In the genomic region with DNA sequence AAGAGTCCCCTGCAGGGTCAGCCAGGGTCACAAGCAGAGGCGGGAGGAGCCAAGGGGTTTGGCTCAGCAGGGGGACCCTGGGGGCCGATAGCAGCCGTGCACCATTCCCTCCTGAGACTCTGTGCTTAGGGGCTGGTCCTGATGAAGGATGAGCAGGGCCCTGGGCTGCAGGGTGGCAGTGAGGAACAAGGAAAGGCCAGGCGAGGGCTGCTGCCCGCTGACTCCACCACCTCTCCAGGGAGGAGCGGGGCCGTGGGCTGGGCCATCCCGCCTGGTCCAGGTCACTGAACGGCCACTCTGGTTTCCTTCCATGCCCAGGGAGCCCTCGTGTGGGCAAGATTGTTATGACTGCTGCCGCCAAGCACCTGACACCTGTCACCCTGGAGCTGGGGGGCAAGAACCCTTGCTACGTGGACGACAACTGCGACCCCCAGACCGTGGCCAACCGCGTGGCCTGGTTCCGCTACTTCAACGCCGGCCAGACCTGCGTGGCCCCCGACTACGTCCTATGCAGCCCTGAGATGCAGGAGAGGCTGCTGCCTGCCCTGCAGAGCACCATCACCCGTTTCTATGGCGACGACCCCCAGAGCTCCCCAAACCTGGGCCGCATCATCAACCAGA, we compare ENCODE assay signal across 11 cellular contexts. TPM values are rescaled to one million over a fixed set of nuclear protein-coding genes. Genes with fewer than 3 reads are reported as not detected.
DNase-seq lines count a peak whose midpoint lies in the region; ATAC-seq, FAIRE-seq and TF ChIP-seq lines count a peak whose summit lies in the region.
"Had no signal": no experiment of that assay in that cellular context is flagged by ENCODE, and none has a peak within 500 bp of the region (broad histone marks: within the 10 kb centered on the region; RNA-seq: fewer than 3 reads in every experiment).

No MANE protein-coding gene starts in this region.

- no peaks in the 10 kb centered on the region for H3K79me1 ChIP-seq in H9 (ENCODE audit: insufficient read depth, low read depth, low read length, poor library complexity, severe bottlenecking)

- H3K27me3 ChIP-seq in H9 (ENCODE audit: insufficient read depth, low read length) (no peaks in the 10 kb centered on the region), ascending aorta (no peaks in the 10 kb centered on the region)
- H3K27me3 ChIP-seq: esophagus muscularis mucosa had no signal

- intact Hi-C loops in kidney (cut with DNase I): no loop called here
- intact Hi-C loops in ascending aorta (cut with DNase I): no loop called here

- no peak overlapping the region for H4K91ac ChIP-seq in H9 (ENCODE audit: insufficient read length, low read depth, low read length)

- DNase-seq in A549 (ENCODE audit: low read depth in 1 of 2, low spot score in 1 of 2) (peak in 1 of 2 experiments; percentile 81), H9 (peak; percentile 67), WTC11 (ENCODE audit: low spot score) (peak; percentile 53), kidney (peak; percentile 84), ascending aorta (ENCODE audit: low spot score in 2 of 2) (no peak)
- DNase-seq: CD4-positive, CD25-positive, alpha-beta regulatory T cell; stimulated activated CD4-positive, alpha-beta T cell treated with anti-CD3 and anti-CD28 coated beads, Interleukin-4, amount 100 ng/mL, for 24 hours had no signal

- no peak overlapping the region for H4K5ac ChIP-seq in H9 (ENCODE audit: insufficient read length, low read depth, low read length)

- TF ChIP-seq EP300 in A549 (IDR thresholded peaks at IDR 0.05): no peak

- WGBS in A549 (ENCODE audit: missing lambda C conversion rate): 80% methylated on average over 18 of the region's 27 CpGs
- WGBS in H9 (ENCODE audit: extremely low coverage, insufficient read length, low lambda C conversion rate): no CpG with 5 or more reads among the region's 27 CpGs

- H2BK120ac ChIP-seq in H9 (ENCODE audit: low read depth, low read length, poor library complexity, severe bottlenecking): no peak overlapping the region

- H3K4me1 Mint-ChIP-seq in H9 (peaks cover 11 to 23% of the 10 kb centered on the region in 2 experiments), WTC11 (peaks cover 8% of the 10 kb centered on the region)
- H3K4me1 Mint-ChIP-seq: CD4-positive, CD25-positive, alpha-beta regulatory T cell had no signal

- peak; percentile 72 to 75 for TF ChIP-seq RAD21 in A549 (conservative IDR thresholded peaks at IDR 0.05 in 1 of 2, IDR thresholded peaks at IDR 0.05 in 1 of 2)

- no peak overlapping the region for H2BK15ac ChIP-seq in H9 (ENCODE audit: low read depth, low read length)

- H3K23ac ChIP-seq in H9 (ENCODE audit: insufficient read length, low read depth, low read length): no peak overlapping the region

- no peak overlapping the region for H3K18ac ChIP-seq in H9 (ENCODE audit: insufficient read length, low read depth, low read length)

- H3K36me3 Mint-ChIP-seq in H9 (ENCODE audit: insufficient read depth in 1 of 3, low read depth in 3 of 3) (peaks cover 8 to 20% (median 12%) of the 10 kb centered on the region in 3 experiments), WTC11 (no peaks in the 10 kb centered on the region)

- no peak for FAIRE-seq in A549 (lab: Jason Lieb, UNC)
- FAIRE-seq in kidney (lab: Jason Lieb, UNC): no peak

- no peak overlapping the region for H2BK5ac ChIP-seq in H9 (ENCODE audit: insufficient read length, low read length)

- no peak overlapping the region for H3K4ac ChIP-seq in H9 (ENCODE audit: low read depth, low read length)

- no peak overlapping the region for H2BK12ac ChIP-seq in H9 (ENCODE audit: insufficient read length, low read depth, low read length)

- H3K56ac ChIP-seq in H9 (ENCODE audit: insufficient read length, low read depth, low read length): no peak overlapping the region

- H3K27ac Mint-ChIP-seq in H9 (no peak overlapping the region), WTC11 (no peak overlapping the region)
- H3K27ac Mint-ChIP-seq: CD4-positive, CD25-positive, alpha-beta regulatory T cell had no signal

- H2BK20ac ChIP-seq in H9 (ENCODE audit: low read depth, low read length, poor library complexity, severe bottlenecking): no peak overlapping the region

- peak; percentile 45 for TF ChIP-seq CTCF in A549 (IDR thresholded peaks at IDR 0.05)
- peak; percentile 46; the same call in 2 of the 3 replicates for TF ChIP-seq CTCF in H9 (conservative IDR thresholded peaks at IDR 0.05)
- TF ChIP-seq CTCF in WTC11 (IDR thresholded peaks at IDR 0.05): no peak
- peak; percentile 50 for TF ChIP-seq CTCF in kidney (IDR thresholded peaks at IDR 0.05; ENCODE audit: borderline replicate concordance, extremely low read depth, insufficient read depth)
- no peak for TF ChIP-seq CTCF in ascending aorta (IDR thresholded peaks at IDR 0.05)

- peaks cover 64% of the 10 kb centered on the region for H3K4me1 ChIP-seq in A549
- no peaks in the 10 kb centered on the region; the same call in 1 of the 2 replicates for H3K4me1 ChIP-seq in H9 (ENCODE audit: insufficient read depth, low read length)
- peaks cover 0 to 2% of the 10 kb centered on the region in 2 donors for H3K4me1 ChIP-seq in kidney (ENCODE audit: control insufficient read depth in 1 of 2, insufficient read depth in 1 of 2, low read depth in 1 of 2, low read length in 2 of 2)
- H3K4me1 ChIP-seq in ascending aorta: no peaks in the 10 kb centered on the region

- H3K9me3 ChIP-seq in A549: no peaks in the 10 kb centered on the region
- H3K9me3 ChIP-seq in H9 (ENCODE audit: control insufficient read depth, low read depth, low read length): no peaks in the 10 kb centered on the region
- no peaks in the 10 kb centered on the region for H3K9me3 ChIP-seq in kidney (ENCODE audit: control insufficient read depth in 1 of 2, low read length in 2 of 2)
- H3K9me3 ChIP-seq in ascending aorta: no peaks in the 10 kb centered on the region

- H3K4me3 Mint-ChIP-seq in H9: no peak overlapping the region; a peak in 1 of 5 replicates
- no peak overlapping the region for H3K4me3 Mint-ChIP-seq in WTC11
- H3K4me3 Mint-ChIP-seq: CD4-positive, CD25-positive, alpha-beta regulatory T cell had no signal

- H4K20me1 ChIP-seq in H9 (ENCODE audit: control insufficient read depth, insufficient read depth, insufficient read length): no peaks in the 10 kb centered on the region

- no peak overlapping the region for H4K8ac ChIP-seq in H9 (replicated peaks; ENCODE audit: insufficient read length, low read depth, low read length)

- ATAC-seq in A549 (peak; percentile 53), WTC11 (peak; percentile 32), GM18907 (IDR thresholded peaks at IDR 0.05; ENCODE audit: unreplicated experiment) (no peak), GM18867 (IDR thresholded peaks at IDR 0.05; ENCODE audit: unreplicated experiment) (no peak), HG03342 (IDR thresholded peaks at IDR 0.05; ENCODE audit: unreplicated experiment) (no peak)

- no peak overlapping the region for H3K14ac ChIP-seq in H9 (ENCODE audit: insufficient read depth, low read length)

- H3K27ac ChIP-seq in A549 (peak overlapping the region; percentile 99 to 100), H9 (ENCODE audit: insufficient read length, low read depth, low read length) (no peak overlapping the region), kidney (ENCODE audit: low read depth in 2 of 2, low read length in 2 of 2) (no peak overlapping the region), ascending aorta (no peak overlapping the region)
- H3K27ac ChIP-seq: esophagus muscularis mucosa had no signal

- no peak overlapping the region for H2AFZ ChIP-seq in H9 (ENCODE audit: low read length)

- no peak overlapping the region for H3T11ph ChIP-seq in H9 (ENCODE audit: low read length)

- POLR2A ChIA-PET in A549 (lab: Yijun Ruan, JAX) (interaction anchor here (1.0 to 1.8 kb wide), 2 partner anchors 8 to 11 kb away, joined by 6 to 18 read pairs; partner anchors contain the start of gene ALDH3B1), WTC11 (lab: Charles Lee) (no interaction called here)

- H3K79me2 ChIP-seq in H9 (ENCODE audit: insufficient read depth, low read length): no peaks in the 10 kb centered on the region

- no peak overlapping the region for H2AK5ac ChIP-seq in H9 (ENCODE audit: insufficient read length, low read length)

- H3K27me3 Mint-ChIP-seq in H9 (ENCODE audit: low read depth) (no peaks in the 10 kb centered on the region), WTC11 (ENCODE audit: low read depth) (no peaks in the 10 kb centered on the region)
- H3K27me3 Mint-ChIP-seq: CD4-positive, CD25-positive, alpha-beta regulatory T cell had no signal

- H3K36me3 ChIP-seq in kidney (ENCODE audit: control insufficient read depth in 1 of 2, insufficient read depth in 2 of 2, low read length in 2 of 2): no peaks in the 10 kb centered on the region
- peaks cover 5 to 13% of the 10 kb centered on the region in 2 donors for H3K36me3 ChIP-seq in ascending aorta

- CTCF ChIA-PET in A549 (lab: Yijun Ruan, JAX) (interaction anchor here (1.0 to 12.3 kb wide), 12 partner anchors 7 to 189 kb away, joined by 3 to 204 read pairs (median 4); partner anchors contain the start of genes ALDH3B1, NDUFS8, TCIRG1 and UNC93B1), WTC11 (lab: Charles Lee) (interaction anchor here (0.6 to 2.2 kb wide), 9 partner anchors 8 to 137 kb away, joined by 3 to 11 read pairs (median 4); partner anchors contain the start of gene ALDH3B1)

- H3K23me2 ChIP-seq in H9 (ENCODE audit: insufficient read length, low read depth, low read length, poor library complexity, severe bottlenecking): no peaks in the 10 kb centered on the region

- no peaks in the 10 kb centered on the region for H3K9me3 Mint-ChIP-seq in H9
- H3K9me3 Mint-ChIP-seq in WTC11: no peaks in the 10 kb centered on the region

- H3K4me2 ChIP-seq in A549 (peak overlapping the region; percentile 41), H9 (ENCODE audit: insufficient read depth, insufficient read length, low read length) (no peak overlapping the region)

- no peak overlapping the region for H3K9ac ChIP-seq in H9 (ENCODE audit: extremely low read depth, insufficient read length, low read length)
- H3K9ac ChIP-seq in kidney (ENCODE audit: low read length in 2 of 2): no peak overlapping the region

- TF ChIP-seq POLR2A in A549 (IDR thresholded peaks at IDR 0.05; ENCODE audit: low read length): no peak

- no peak overlapping the region for H3K4me3 ChIP-seq in A549
- no peak overlapping the region for H3K4me3 ChIP-seq in kidney (ENCODE audit: low read length in 2 of 2)
- no peak overlapping the region for H3K4me3 ChIP-seq in ascending aorta
- H3K4me3 ChIP-seq: esophagus muscularis mucosa had no signal

RNA-seq across cellular contexts. Expression of gene NDUFS8, which starts 9.2 kb away (rescaled TPM):
- polyA plus RNA-seq in A549 (2011; rRNA removed) (71.0 and 73.7 TPM in 2 replicates), A549 (2017; fragmentation: RNase III; extraction: RNeasy Plus Mini Kit Qiagen cat#74134 plus additional on column Dnase treatment) (283 to 300 TPM (median 298 TPM) in 3 replicates), kidney (ENCODE audit: insufficient read depth, low read depth, low replicate concordance) (472 TPM)
- 361 and 428 TPM in 2 replicates for polyA plus RNA-seq in A549 (2012; cell fraction: cytosol; rRNA removed)
- polyA plus RNA-seq in A549 (2012; cell fraction: nucleus; rRNA removed): 379 and 494 TPM in 2 replicates
- polyA minus RNA-seq in A549 (2011; rRNA and poly(A)+ RNA removed): 93.4 and 105 TPM in 2 replicates
- total RNA-seq in H9 (2021) (213 and 214 TPM in 2 replicates), WTC11 (2021) (221 to 247 TPM (median 240 TPM) in 3 replicates), kidney (144 TPM), ascending aorta (316 TPM)

RNA-seq across cellular contexts. Expression of gene ALDH3B1, which starts 11.2 kb away (rescaled TPM):
- polyA plus RNA-seq in A549 (2011; rRNA removed) (109 and 130 TPM in 2 replicates), A549 (2017; fragmentation: RNase III; extraction: RNeasy Plus Mini Kit Qiagen cat#74134 plus additional on column Dnase treatment) (93.7 to 104 TPM (median 94.4 TPM) in 3 replicates), kidney (ENCODE audit: insufficient read depth, low read depth, low replicate concordance) (20.9 TPM)
- 155 and 214 TPM in 2 replicates for polyA plus RNA-seq in A549 (2012; cell fraction: cytosol; rRNA removed)
- 236 and 305 TPM in 2 replicates for polyA plus RNA-seq in A549 (2012; cell fraction: nucleus; rRNA removed)
- 46.0 and 65.0 TPM in 2 replicates for polyA minus RNA-seq in A549 (2011; rRNA and poly(A)+ RNA removed)
- total RNA-seq in H9 (2021) (not detected in 2 replicates), WTC11 (2021) (0.30 to 0.53 TPM (median 0.46 TPM) in 3 replicates), kidney (42.7 TPM), ascending aorta (42.8 TPM)
- total RNA-seq: CD4-positive, CD25-positive, alpha-beta regulatory T cell had no signal
- polyA plus RNA-seq: CD4-positive, CD25-positive, alpha-beta regulatory T cell had no signal

RNA-seq across cellular contexts. Expression of gene UNC93B1, which starts 17.4 kb away (rescaled TPM):
- polyA plus RNA-seq in A549 (2011; rRNA removed): 49.4 and 55.5 TPM in 2 replicates
- 69.3 and 103 TPM in 2 replicates for polyA plus RNA-seq in A549 (2012; cell fraction: cytosol; rRNA removed)
- polyA plus RNA-seq in A549 (2012; cell fraction: nucleus; rRNA removed): 270 and 373 TPM in 2 replicates
- polyA plus RNA-seq in A549 (2017; fragmentation: RNase III; extraction: RNeasy Plus Mini Kit Qiagen cat#74134 plus additional on column Dnase treatment): 43.7 to 51.2 TPM (median 47.1 TPM) in 3 replicates
- 103 and 125 TPM in 2 replicates for polyA minus RNA-seq in A549 (2011; rRNA and poly(A)+ RNA removed)
- 21.7 and 23.3 TPM in 2 replicates for total RNA-seq in H9 (2021)
- total RNA-seq in WTC11 (2021): 27.7 to 29.7 TPM (median 27.9 TPM) in 3 replicates
- 67.9 TPM for total RNA-seq in kidney
- polyA plus RNA-seq in kidney (ENCODE audit: insufficient read depth, low read depth, low replicate concordance): 21.3 TPM
- total RNA-seq in ascending aorta: 74.7 TPM

RNA-seq across cellular contexts. Expression of gene TCIRG1, which starts 17.5 kb away (rescaled TPM):
- 36.3 and 49.4 TPM in 2 replicates for polyA plus RNA-seq in A549 (2011; rRNA removed)
- polyA plus RNA-seq in A549 (2012; cell fraction: cytosol; rRNA removed): 99.5 and 132 TPM in 2 replicates
- polyA plus RNA-seq in A549 (2012; cell fraction: nucleus; rRNA removed): 1,336 and 1,871 TPM in 2 replicates
- 94.9 to 120 TPM (median 115 TPM) in 3 replicates for polyA plus RNA-seq in A549 (2017; fragmentation: RNase III; extraction: RNeasy Plus Mini Kit Qiagen cat#74134 plus additional on column Dnase treatment)
- polyA minus RNA-seq in A549 (2011; rRNA and poly(A)+ RNA removed): 33.0 and 50.4 TPM in 2 replicates
- 24.4 and 27.1 TPM in 2 replicates for total RNA-seq in H9 (2021)
- total RNA-seq in WTC11 (2021): 50.7 to 51.7 TPM (median 51.1 TPM) in 3 replicates
- 97.1 TPM for total RNA-seq in kidney
- polyA plus RNA-seq in kidney (ENCODE audit: insufficient read depth, low read depth, low replicate concordance): 36.3 TPM
- 385 TPM for total RNA-seq in ascending aorta

Comparison
In these comparisons a context has a peak if more than half of its experiments do, and no peak if none do; other contexts are left out.
1. ATAC-seq: peak in A549 (2 of 2) and WTC11 (single experiment); none in GM18907 (single experiment), GM18867 (single experiment) and HG03342 (single experiment).
2. DNase-seq: peak in H9 (single experiment), WTC11 (single experiment) and kidney (single experiment); none in ascending aorta (0 of 2).
3. H3K27ac ChIP-seq: peak in A549 (2 of 2); none in H9 (single experiment), kidney (0 of 2) and ascending aorta (0 of 2).
4. CTCF ChIP-seq: peak in A549 (single experiment), H9 (single experiment) and kidney (single experiment); none in WTC11 (single experiment) and ascending aorta (0 of 3).
5. RNA of gene ALDH3B1, which starts 11.2 kb away (total RNA-seq): 42.8 TPM in ascending aorta (single experiment) and 42.7 TPM in kidney (single experiment); 0.30 to 0.53 TPM in WTC11 and not detected in H9; every median in the first group is over 10 times any median in the second.
6. Of the 8 proteins assayed by ChIP-seq in both WTC11 and A549: peak only in WTC11: none; only in A549: CTCF, MAX and TP53; in both: none; in neither: 5.